Comparison of ENCODE assay signal across 1 cellular context in the genomic region with DNA sequence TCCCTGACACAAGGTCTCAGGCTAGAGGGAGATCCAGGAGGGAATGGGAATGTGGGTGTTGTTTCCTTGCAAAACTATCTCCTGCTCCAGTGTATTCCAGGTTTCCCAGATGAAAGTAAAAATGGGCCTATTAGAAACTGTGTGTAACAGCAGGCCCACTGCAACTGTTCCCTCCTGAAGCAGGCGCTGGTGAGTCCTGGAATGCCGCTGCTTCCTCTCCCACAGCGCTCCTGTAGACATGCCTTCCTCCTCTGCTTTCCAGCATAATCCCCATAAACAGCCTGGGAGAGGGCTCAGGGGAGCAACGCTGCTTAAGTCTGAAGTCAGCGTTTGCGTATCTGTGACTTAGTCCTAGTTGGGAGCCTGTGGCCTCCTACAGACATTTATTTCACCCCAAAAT.
TF ChIP-seq lines count a peak whose summit lies in the region.

No MANE protein-coding gene starts in this region.

TF ChIP-seq in HCT116, 20 proteins besides CTCF, POLR2A, EP300 and RAD21 (continued from another document):
- TF ChIP-seq, protein P1, sequence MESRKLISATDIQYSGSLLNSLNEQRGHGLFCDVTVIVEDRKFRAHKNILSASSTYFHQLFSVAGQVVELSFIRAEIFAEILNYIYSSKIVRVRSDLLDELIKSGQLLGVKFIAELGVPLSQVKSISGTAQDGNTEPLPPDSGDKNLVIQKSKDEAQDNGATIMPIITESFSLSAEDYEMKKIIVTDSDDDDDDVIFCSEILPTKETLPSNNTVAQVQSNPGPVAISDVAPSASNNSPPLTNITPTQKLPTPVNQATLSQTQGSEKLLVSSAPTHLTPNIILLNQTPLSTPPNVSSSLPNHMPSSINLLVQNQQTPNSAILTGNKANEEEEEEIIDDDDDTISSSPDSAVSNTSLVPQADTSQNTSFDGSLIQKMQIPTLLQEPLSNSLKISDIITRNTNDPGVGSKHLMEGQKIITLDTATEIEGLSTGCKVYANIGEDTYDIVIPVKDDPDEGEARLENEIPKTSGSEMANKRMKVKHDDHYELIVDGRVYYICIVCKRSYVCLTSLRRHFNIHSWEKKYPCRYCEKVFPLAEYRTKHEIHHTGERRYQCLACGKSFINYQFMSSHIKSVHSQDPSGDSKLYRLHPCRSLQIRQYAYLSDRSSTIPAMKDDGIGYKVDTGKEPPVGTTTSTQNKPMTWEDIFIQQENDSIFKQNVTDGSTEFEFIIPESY (IDR thresholded peaks at IDR 0.05; ENCODE audit: extremely low read depth, insufficient replicate concordance, low read length): no peak
- TF ChIP-seq ZNF274 (IDR thresholded peaks at IDR 0.05; ENCODE audit: low read depth, low read length) (no peak), YY1 (IDR thresholded peaks at IDR 0.05; ENCODE audit: extremely low read depth, insufficient replicate concordance, low read depth, low read length) (no peak), SRF (IDR thresholded peaks at IDR 0.05; ENCODE audit: low read depth) (no peak), TCF7L2 (IDR thresholded peaks at IDR 0.05; ENCODE audit: borderline replicate concordance, extremely low read depth, insufficient read depth, insufficient read length) (no peak), EGR1 (IDR thresholded peaks at IDR 0.05; ENCODE audit: low read depth) (no peak), CEBPB (IDR thresholded peaks at IDR 0.05; ENCODE audit: low read depth) (no peak), EZH2 (IDR thresholded peaks at IDR 0.05) (no peak)
